Comparison of ENCODE assay signal across 10 cellular contexts in the genomic region with DNA sequence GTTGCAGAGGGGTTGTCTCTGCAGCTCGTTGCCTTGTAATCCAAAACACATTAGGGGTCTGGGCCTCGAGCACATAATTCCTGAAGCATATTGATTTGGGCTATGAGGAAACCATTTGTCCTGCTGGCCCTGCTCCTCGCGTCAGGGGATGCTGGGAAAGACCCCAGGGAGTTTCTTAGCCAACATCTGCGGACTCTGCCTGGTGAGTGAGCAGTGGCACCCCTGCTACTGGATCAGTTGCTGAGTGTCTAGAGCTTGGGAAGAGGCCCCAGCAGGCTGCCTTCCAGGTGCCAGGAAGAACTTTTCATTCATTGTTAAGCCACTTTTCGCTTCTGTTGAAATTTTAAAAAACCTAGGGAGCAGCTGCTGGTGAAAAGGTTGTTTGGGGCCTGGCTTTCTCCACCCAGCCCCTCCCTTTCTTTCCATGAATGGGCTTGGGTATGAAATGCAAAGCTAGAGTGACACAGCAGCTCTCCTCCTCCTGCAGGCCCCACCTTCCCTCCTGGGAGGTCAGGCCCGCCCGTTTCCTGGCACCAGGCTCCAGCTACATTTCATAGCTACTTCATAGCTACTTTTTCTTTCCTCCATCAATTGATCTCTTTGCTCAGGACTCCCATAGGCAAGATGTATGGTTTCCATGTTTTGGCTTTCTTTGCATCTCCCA. TPM values are rescaled to one million over a fixed set of nuclear protein-coding genes. Genes with fewer than 3 reads are reported as not detected.
DNase-seq lines count a peak whose midpoint lies in the region; ATAC-seq lines count a peak whose summit lies in the region.
"Had no signal": no experiment of that assay in that cellular context is flagged by ENCODE, and none has a peak within 500 bp of the region (broad histone marks: within the 10 kb centered on the region; RNA-seq: fewer than 3 reads in every experiment).

No MANE protein-coding gene starts in this region.

- ATAC-seq in central memory CD8-positive, alpha-beta T cell (replicated peaks; ENCODE audit: extremely low read depth, poor library complexity, severe bottlenecking) = no peak
- ATAC-seq in naive B cell (ENCODE audit: low read depth in 2 of 2) (no peak), HG02588 (IDR thresholded peaks at IDR 0.05; ENCODE audit: unreplicated experiment) (no peak), GM21447 (IDR thresholded peaks at IDR 0.05; ENCODE audit: unreplicated experiment) (no peak), GM19324 (IDR thresholded peaks at IDR 0.05; ENCODE audit: low FRiP score, unreplicated experiment) (no peak)

- H3K27me3 Mint-ChIP-seq in central memory CD8-positive, alpha-beta T cell = no peaks in the 10 kb centered on the region
- no peaks in the 10 kb centered on the region for H3K27me3 Mint-ChIP-seq in naive B cell

- H3K4me1 Mint-ChIP-seq in central memory CD8-positive, alpha-beta T cell = peaks cover 5% of the 10 kb centered on the region
- H3K4me1 Mint-ChIP-seq in naive B cell = peaks cover 12 to 19% (median 13%) of the 10 kb centered on the region in 3 donors

- no peak overlapping the region for H3K4me3 Mint-ChIP-seq in central memory CD8-positive, alpha-beta T cell
- no peak overlapping the region for H3K4me3 Mint-ChIP-seq in naive B cell

- DNase-seq in GDM1 (lab: John Stamatoyannopoulos, UW) = peak; percentile 41
- peak; percentile 37 for DNase-seq in NCI-H2107 (lab: John Stamatoyannopoulos, UW)
- DNase-seq in central memory CD8-positive, alpha-beta T cell (ENCODE audit: low spot score in 2 of 2) = no peak
- no peak for DNase-seq in naive B cell
- DNase-seq: brain microvascular endothelial cell, NCI-H446, posterior cingulate gyrus had no signal

- no peaks in the 10 kb centered on the region for H3K9me3 Mint-ChIP-seq in central memory CD8-positive, alpha-beta T cell
- peaks cover 0 to 2% (median 0%) of the 10 kb centered on the region in 7 donors for H3K9me3 Mint-ChIP-seq in naive B cell

- peaks cover 43% of the 10 kb centered on the region for H3K36me3 Mint-ChIP-seq in central memory CD8-positive, alpha-beta T cell (ENCODE audit: insufficient read depth)
- H3K36me3 Mint-ChIP-seq in naive B cell = peaks cover 5 to 29% of the 10 kb centered on the region in 2 donors

- peak overlapping the region; percentile 3 for H3K27ac Mint-ChIP-seq in central memory CD8-positive, alpha-beta T cell (ENCODE audit: low read depth)
- peak overlapping the region in 5 of 6 donors; percentile 24 to 90 (median 65) for H3K27ac Mint-ChIP-seq in naive B cell

RNA-seq across cellular contexts. Expression of gene TACR2, which starts 26.8 kb away (rescaled TPM):
- polyA plus RNA-seq in naive B cell (ENCODE audit: low read depth in 6 of 6) = under 1 TPM in 2 of 6 donors, not detected in 4; 0.34 to 0.38 TPM

Comparison
In these comparisons a context has a peak if more than half of its experiments do, and no peak if none do; other contexts are left out.
1. DNase-seq: peak in GDM1 (single experiment) and NCI-H2107 (single experiment); none in central memory CD8-positive, alpha-beta T cell (0 of 2) and naive B cell (single experiment).